In the genomic region with DNA sequence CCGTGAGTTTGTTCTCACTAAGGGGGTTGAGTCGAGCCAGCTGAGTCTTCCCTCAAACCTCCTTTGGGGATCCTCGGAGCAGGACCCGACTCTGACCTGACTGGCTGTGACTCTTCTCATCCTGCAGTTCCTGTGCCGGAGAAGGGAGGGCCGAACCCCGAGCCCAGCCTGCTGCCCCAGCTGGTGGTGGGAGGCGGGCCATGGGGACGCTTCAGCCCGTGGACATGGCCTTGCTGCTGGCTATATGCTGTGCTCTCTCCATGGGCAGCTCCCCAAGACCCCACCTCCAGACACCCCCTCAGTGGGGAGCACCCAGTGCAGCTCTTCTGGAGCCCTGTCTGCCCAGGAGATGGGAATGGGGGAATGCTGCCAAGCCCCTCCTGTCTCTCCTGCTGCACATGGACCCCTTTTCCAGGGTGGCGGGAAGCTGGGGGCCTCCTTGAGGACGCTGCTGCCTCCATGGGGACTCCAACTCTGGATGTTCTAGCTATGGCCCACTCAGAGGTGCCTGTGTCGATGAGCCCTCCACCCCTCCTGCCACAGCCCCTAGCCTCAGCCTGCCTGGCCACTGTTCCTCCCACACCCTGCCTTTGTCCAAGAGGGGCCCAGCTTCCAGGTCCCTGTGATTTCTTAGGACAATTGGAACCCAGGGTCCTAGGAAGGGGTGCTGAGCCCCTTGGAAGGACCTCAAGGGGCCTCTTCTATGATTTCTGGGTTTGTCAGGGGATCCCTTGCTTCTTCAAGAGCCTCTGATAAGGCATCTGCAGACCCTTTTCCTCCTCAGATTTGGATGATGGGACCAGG, we compare ENCODE assay signal across 1 cellular context.
TF ChIP-seq lines count a peak whose summit lies in the region.

No MANE protein-coding gene starts in this region.

TF ChIP-seq in IMR-90, 13 proteins besides CTCF, POLR2A, EP300 and RAD21:
- TF ChIP-seq FOS (IDR thresholded peaks at IDR 0.05; ENCODE audit: low read depth, low read length) (no peak), RFX5 (IDR thresholded peaks at IDR 0.05; ENCODE audit: low read depth, low read length) (no peak), NFE2L2 (IDR thresholded peaks at IDR 0.05; ENCODE audit: low read depth, low read length) (no peak), SMC3 (IDR thresholded peaks at IDR 0.05; ENCODE audit: low read depth, low read length) (no peak), CEBPB (IDR thresholded peaks at IDR 0.05; ENCODE audit: low read depth, low read length) (no peak), CHD1 (IDR thresholded peaks at IDR 0.05; ENCODE audit: low read depth, low read length) (no peak), MAFK (IDR thresholded peaks at IDR 0.05; ENCODE audit: low read depth, low read length) (no peak), RCOR1 (IDR thresholded peaks at IDR 0.05; ENCODE audit: insufficient replicate concordance, low read length) (no peak), MAZ (IDR thresholded peaks at IDR 0.05; ENCODE audit: borderline replicate concordance, low read depth, low read length) (no peak), BHLHE40 (IDR thresholded peaks at IDR 0.05; ENCODE audit: low read depth, low read length) (no peak), MXI1 (IDR thresholded peaks at IDR 0.05; ENCODE audit: borderline replicate concordance, low read depth, low read length) (no peak)
- TF ChIP-seq, protein P1, sequence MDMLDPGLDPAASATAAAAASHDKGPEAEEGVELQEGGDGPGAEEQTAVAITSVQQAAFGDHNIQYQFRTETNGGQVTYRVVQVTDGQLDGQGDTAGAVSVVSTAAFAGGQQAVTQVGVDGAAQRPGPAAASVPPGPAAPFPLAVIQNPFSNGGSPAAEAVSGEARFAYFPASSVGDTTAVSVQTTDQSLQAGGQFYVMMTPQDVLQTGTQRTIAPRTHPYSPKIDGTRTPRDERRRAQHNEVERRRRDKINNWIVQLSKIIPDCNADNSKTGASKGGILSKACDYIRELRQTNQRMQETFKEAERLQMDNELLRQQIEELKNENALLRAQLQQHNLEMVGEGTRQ (IDR thresholded peaks at IDR 0.05; ENCODE audit: low read depth, low read length), result no peak
- TF ChIP-seq, protein P2, sequence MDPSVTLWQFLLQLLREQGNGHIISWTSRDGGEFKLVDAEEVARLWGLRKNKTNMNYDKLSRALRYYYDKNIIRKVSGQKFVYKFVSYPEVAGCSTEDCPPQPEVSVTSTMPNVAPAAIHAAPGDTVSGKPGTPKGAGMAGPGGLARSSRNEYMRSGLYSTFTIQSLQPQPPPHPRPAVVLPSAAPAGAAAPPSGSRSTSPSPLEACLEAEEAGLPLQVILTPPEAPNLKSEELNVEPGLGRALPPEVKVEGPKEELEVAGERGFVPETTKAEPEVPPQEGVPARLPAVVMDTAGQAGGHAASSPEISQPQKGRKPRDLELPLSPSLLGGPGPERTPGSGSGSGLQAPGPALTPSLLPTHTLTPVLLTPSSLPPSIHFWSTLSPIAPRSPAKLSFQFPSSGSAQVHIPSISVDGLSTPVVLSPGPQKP (IDR thresholded peaks at IDR 0.05; ENCODE audit: borderline replicate concordance, low read depth, low read length), result no peak
